In genomic region chr1:149371955-149372354, GRCh38 we compare ENCODE assay signal across 7 cellular contexts.
DNase-seq lines count a peak whose midpoint lies in the region; ATAC-seq and TF ChIP-seq lines count a peak whose summit lies in the region.
"Not testable (repeated sequence)": the region's sequence is repeated elsewhere in the genome, so short reads cannot be mapped to it uniquely, and the experiment has no call there.

No MANE protein-coding gene starts in this region.

- peak; percentile 51 for ATAC-seq in CD8-positive, alpha-beta T cell
- peak; percentile 38 to 65 (median 58) for ATAC-seq in T-cell (replicated peaks in 1 of 4)
- ATAC-seq in activated CD8-positive, alpha-beta T cell treated with anti-CD3 and anti-CD28 coated beads for 36 hours = peak; percentile 96
- ATAC-seq in activated T-helper 17 cell treated with anti-CD3 and anti-CD28 coated beads, Interleukin-2, amount 50 U/mL, for 72 hours (replicated peaks) = peak; percentile 90
- peak; percentile 47 for ATAC-seq in effector memory CD8-positive, alpha-beta T cell (replicated peaks)
- peak; percentile 74 to 87 for ATAC-seq in natural killer cell treated with Interleukin-12 subunit alpha and Interleukin-12 subunit beta and Interleukin-15 and Interleukin-18, amount 100 ng/mL, for 72 hours

- H3K27me3 ChIP-seq in CD8-positive, alpha-beta T cell (ENCODE audit: insufficient read depth, low read length) = not testable (repeated sequence)

- intact Hi-C loops in CD8-positive, alpha-beta T cell (cut with DNase I, micrococcal nuclease); activated CD8-positive, alpha-beta T cell treated with anti-CD3 and anti-CD28 coated beads for 36 hours (cut with micrococcal nuclease): not testable (repeated sequence)

- TF ChIP-seq CTCF in CD8-positive, alpha-beta T cell (IDR thresholded peaks at IDR 0.05); activated CD8-positive, alpha-beta T cell treated with anti-CD3 and anti-CD28 coated beads for 36 hours (IDR thresholded peaks at IDR 0.05): not testable (repeated sequence)

- not testable (repeated sequence) for H3K4me3 ChIP-seq in CD8-positive, alpha-beta T cell (ENCODE audit: low read depth, low read length)

- not testable (repeated sequence) for H3K36me3 Mint-ChIP-seq in CD8-positive, alpha-beta T cell; T-cell; activated CD8-positive, alpha-beta T cell treated with anti-CD3 and anti-CD28 coated beads for 36 hours (ENCODE audit: low read depth); activated T-helper 17 cell treated with anti-CD3 and anti-CD28 coated beads, Interleukin-2, amount 50 U/mL, for 72 hours (ENCODE audit: low read depth); effector memory CD8-positive, alpha-beta T cell (ENCODE audit: insufficient read depth); natural killer cell treated with Interleukin-12 subunit alpha and Interleukin-12 subunit beta and Interleukin-15 and Interleukin-18, amount 100 ng/mL, for 72 hours; stimulated activated naive CD8-positive, alpha-beta T cell treated with anti-CD3 and anti-CD28 coated beads, Interleukin-15, Interleukin-2, amounts not matched to agents 100 ng/mL and 50 ng/mL, for 24 hours (ENCODE audit: low read depth)

- not testable (repeated sequence) for DNase-seq in CD8-positive, alpha-beta T cell; T-cell; activated CD8-positive, alpha-beta T cell treated with anti-CD3 and anti-CD28 coated beads for 36 hours; effector memory CD8-positive, alpha-beta T cell; natural killer cell treated with Interleukin-12 subunit alpha and Interleukin-12 subunit beta and Interleukin-15 and Interleukin-18, amount 100 ng/mL, for 72 hours (ENCODE audit: low spot score)

- POLR2A ChIA-PET in CD8-positive, alpha-beta T cell (lab: Charles Lee); T-cell (lab: Charles Lee); activated CD8-positive, alpha-beta T cell treated with anti-CD3 and anti-CD28 coated beads for 36 hours (lab: Charles Lee): not testable (repeated sequence)

- H3K27ac ChIP-seq in CD8-positive, alpha-beta T cell (ENCODE audit: low read depth, low read length) = not testable (repeated sequence)

- H3K4me1 ChIP-seq in CD8-positive, alpha-beta T cell (ENCODE audit: insufficient read depth, low read length) = not testable (repeated sequence)

- not testable (repeated sequence) for H3K4me3 Mint-ChIP-seq in CD8-positive, alpha-beta T cell; T-cell; activated CD8-positive, alpha-beta T cell treated with anti-CD3 and anti-CD28 coated beads for 36 hours; activated T-helper 17 cell treated with anti-CD3 and anti-CD28 coated beads, Interleukin-2, amount 50 U/mL, for 72 hours; effector memory CD8-positive, alpha-beta T cell; natural killer cell treated with Interleukin-12 subunit alpha and Interleukin-12 subunit beta and Interleukin-15 and Interleukin-18, amount 100 ng/mL, for 72 hours; stimulated activated naive CD8-positive, alpha-beta T cell treated with anti-CD3 and anti-CD28 coated beads, Interleukin-15, Interleukin-2, amounts not matched to agents 100 ng/mL and 50 ng/mL, for 24 hours

- not testable (repeated sequence) for H3K27ac Mint-ChIP-seq in CD8-positive, alpha-beta T cell; T-cell; activated CD8-positive, alpha-beta T cell treated with anti-CD3 and anti-CD28 coated beads for 36 hours; activated T-helper 17 cell treated with anti-CD3 and anti-CD28 coated beads, Interleukin-2, amount 50 U/mL, for 72 hours; effector memory CD8-positive, alpha-beta T cell; natural killer cell treated with Interleukin-12 subunit alpha and Interleukin-12 subunit beta and Interleukin-15 and Interleukin-18, amount 100 ng/mL, for 72 hours
- peak overlapping the region; percentile 31 for H3K27ac Mint-ChIP-seq in stimulated activated naive CD8-positive, alpha-beta T cell treated with anti-CD3 and anti-CD28 coated beads, Interleukin-15, Interleukin-2, amounts not matched to agents 100 ng/mL and 50 ng/mL, for 24 hours

- not testable (repeated sequence) for H3K9me3 Mint-ChIP-seq in CD8-positive, alpha-beta T cell; T-cell; activated CD8-positive, alpha-beta T cell treated with anti-CD3 and anti-CD28 coated beads for 36 hours; activated T-helper 17 cell treated with anti-CD3 and anti-CD28 coated beads, Interleukin-2, amount 50 U/mL, for 72 hours; effector memory CD8-positive, alpha-beta T cell; natural killer cell treated with Interleukin-12 subunit alpha and Interleukin-12 subunit beta and Interleukin-15 and Interleukin-18, amount 100 ng/mL, for 72 hours; stimulated activated naive CD8-positive, alpha-beta T cell treated with anti-CD3 and anti-CD28 coated beads, Interleukin-15, Interleukin-2, amounts not matched to agents 100 ng/mL and 50 ng/mL, for 24 hours

- not testable (repeated sequence) for H3K36me3 ChIP-seq in CD8-positive, alpha-beta T cell (ENCODE audit: insufficient read depth, low read length)

- not testable (repeated sequence) for H3K4me1 Mint-ChIP-seq in CD8-positive, alpha-beta T cell (ENCODE audit: low read depth); T-cell; activated CD8-positive, alpha-beta T cell treated with anti-CD3 and anti-CD28 coated beads for 36 hours (ENCODE audit: low read depth); activated T-helper 17 cell treated with anti-CD3 and anti-CD28 coated beads, Interleukin-2, amount 50 U/mL, for 72 hours; effector memory CD8-positive, alpha-beta T cell (ENCODE audit: low read depth in 2 of 2); natural killer cell treated with Interleukin-12 subunit alpha and Interleukin-12 subunit beta and Interleukin-15 and Interleukin-18, amount 100 ng/mL, for 72 hours (ENCODE audit: low read depth in 2 of 2); stimulated activated naive CD8-positive, alpha-beta T cell treated with anti-CD3 and anti-CD28 coated beads, Interleukin-15, Interleukin-2, amounts not matched to agents 100 ng/mL and 50 ng/mL, for 24 hours (ENCODE audit: low read depth)

- not testable (repeated sequence) for H3K27me3 Mint-ChIP-seq in CD8-positive, alpha-beta T cell (ENCODE audit: low read depth); T-cell; activated CD8-positive, alpha-beta T cell treated with anti-CD3 and anti-CD28 coated beads for 36 hours; activated T-helper 17 cell treated with anti-CD3 and anti-CD28 coated beads, Interleukin-2, amount 50 U/mL, for 72 hours; effector memory CD8-positive, alpha-beta T cell; natural killer cell treated with Interleukin-12 subunit alpha and Interleukin-12 subunit beta and Interleukin-15 and Interleukin-18, amount 100 ng/mL, for 72 hours; stimulated activated naive CD8-positive, alpha-beta T cell treated with anti-CD3 and anti-CD28 coated beads, Interleukin-15, Interleukin-2, amounts not matched to agents 100 ng/mL and 50 ng/mL, for 24 hours

- CTCF ChIA-PET in CD8-positive, alpha-beta T cell (lab: Charles Lee); T-cell (lab: Charles Lee); activated CD8-positive, alpha-beta T cell treated with anti-CD3 and anti-CD28 coated beads for 36 hours (lab: Charles Lee): not testable (repeated sequence)

- H3K9me3 ChIP-seq in CD8-positive, alpha-beta T cell (ENCODE audit: low read length) = not testable (repeated sequence)
